ENCODE assay signal across 10 cellular contexts in the genomic region with DNA sequence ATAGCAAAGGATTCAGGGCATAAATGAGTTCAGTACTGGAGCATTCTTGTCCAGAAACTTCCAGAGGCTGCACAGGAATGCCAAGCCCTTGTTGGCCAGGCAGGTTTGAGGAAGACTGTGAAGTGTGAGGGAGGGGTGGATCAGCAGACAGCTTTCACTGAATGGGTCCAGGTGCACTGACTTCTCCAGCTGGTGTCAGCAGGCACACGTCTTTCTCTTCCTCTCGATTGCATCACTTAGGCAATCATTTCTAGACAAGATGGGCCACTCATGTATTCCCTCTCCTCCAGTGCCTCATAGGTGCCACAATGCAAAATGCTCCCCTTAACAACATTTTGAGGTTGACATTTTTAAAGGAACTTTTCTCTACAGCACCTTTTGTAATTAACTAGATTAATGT. TPM values are rescaled to one million over a fixed set of nuclear protein-coding genes. Genes with fewer than 3 reads are reported as not detected.
DNase-seq lines count a peak whose midpoint lies in the region; ATAC-seq and TF ChIP-seq lines count a peak whose summit lies in the region.
"Had no signal": no experiment of that assay in that cellular context is flagged by ENCODE, and none has a peak within 500 bp of the region (broad histone marks: within the 10 kb centered on the region; RNA-seq: fewer than 3 reads in every experiment).

No MANE protein-coding gene starts in this region.

- H3K79me2 ChIP-seq in smooth muscle cell (ENCODE audit: low read depth): no peaks in the 10 kb centered on the region

- H3F3A ChIP-seq in smooth muscle cell (ENCODE audit: low read depth): no peaks in the 10 kb centered on the region

- CTCF ChIA-PET in T-cell (lab: Charles Lee): no interaction called here

- H2AFZ ChIP-seq in smooth muscle cell (ENCODE audit: low read depth): no peak overlapping the region

- H3K36me3 ChIP-seq in SK-N-MC (ENCODE audit: insufficient read depth, low read length) (no peaks in the 10 kb centered on the region; the same call in 1 of the 2 replicates), smooth muscle cell (ENCODE audit: low read depth) (no peaks in the 10 kb centered on the region)

- H3K27ac ChIP-seq in SK-N-MC (peak overlapping the region; percentile 67; the same call in 1 of the 2 replicates), smooth muscle cell (ENCODE audit: low read depth) (no peak overlapping the region)
- H3K27ac ChIP-seq: coronary artery had no signal

- H4K20me1 ChIP-seq in smooth muscle cell (ENCODE audit: low read depth): no peaks in the 10 kb centered on the region

- no peaks in the 10 kb centered on the region for H3K9me3 Mint-ChIP-seq in T-cell

- DNase-seq in NCI-H345 (lab: John Stamatoyannopoulos, UW) (peak; percentile 25), NCI-H345 treated with DMSO at 0.1 percent for 48 hours (lab: John Stamatoyannopoulos, UW; ENCODE audit: unreplicated experiment) (no peak), SK-N-MC (ENCODE audit: low read depth, low spot score) (no peak), smooth muscle cell (lab: John Stamatoyannopoulos, UW; ENCODE audit: unreplicated experiment) (no peak), T-cell (no peak)
- no peak for DNase-seq in NK-92 treated with Interleukin-12 subunit alpha and Interleukin-12 subunit beta, amount 100 ng/mL, for 24 hours (lab: John Stamatoyannopoulos, UW)
- DNase-seq: naive B cell had no signal

- H3K4me1 ChIP-seq in smooth muscle cell (ENCODE audit: low read depth): no peaks in the 10 kb centered on the region

- peak; percentile 89 for ATAC-seq in HG03457 (IDR thresholded peaks at IDR 0.05; ENCODE audit: unreplicated experiment)
- ATAC-seq in T-cell (replicated peaks in 1 of 4): no peak
- ATAC-seq in GM19455 (IDR thresholded peaks at IDR 0.05; ENCODE audit: unreplicated experiment): no peak

- POLR2A ChIA-PET in T-cell (lab: Charles Lee): no interaction called here

- H3K27ac Mint-ChIP-seq in T-cell: no peak overlapping the region

- H3K4me2 ChIP-seq in smooth muscle cell: peak overlapping the region; percentile 13

- no peaks in the 10 kb centered on the region for H3K9me3 ChIP-seq in SK-N-MC (ENCODE audit: low read depth, low read length)
- H3K9me3 ChIP-seq in smooth muscle cell (replicated peaks; ENCODE audit: low read depth): no peaks in the 10 kb centered on the region

- H3K27me3 ChIP-seq in smooth muscle cell (ENCODE audit: low read depth): peaks cover 43% of the 10 kb centered on the region

- no peak overlapping the region for H3K4me3 Mint-ChIP-seq in T-cell
- H3K4me3 Mint-ChIP-seq: naive B cell had no signal

- TF ChIP-seq CTCF in smooth muscle cell (IDR thresholded peaks at IDR 0.05; ENCODE audit: borderline replicate concordance, insufficient read depth, poor library complexity, severe bottlenecking): no peak

- H3K4me1 Mint-ChIP-seq in T-cell: no peaks in the 10 kb centered on the region
- H3K4me1 Mint-ChIP-seq: naive B cell had no signal

- peaks cover 11% of the 10 kb centered on the region for H3K36me3 Mint-ChIP-seq in T-cell

- no peak overlapping the region for H3K9ac ChIP-seq in SK-N-MC (ENCODE audit: insufficient read length)
- H3K9ac ChIP-seq in smooth muscle cell (ENCODE audit: low read depth): no peak overlapping the region

- H3K4me3 ChIP-seq in SK-N-MC: no peak overlapping the region
- H3K4me3 ChIP-seq in smooth muscle cell: no peak overlapping the region
- H3K4me3 ChIP-seq: coronary artery had no signal

- H3K27me3 Mint-ChIP-seq in T-cell: no peaks in the 10 kb centered on the region

- WGBS in smooth muscle cell (ENCODE audit: low lambda C conversion rate): 54% methylated on average over 2 of the region's 2 CpGs

RNA-seq across cellular contexts. Expression of a gene that starts 15.6 kb away (rescaled TPM):
- not detected in 2 replicates for total RNA-seq in smooth muscle cell
- polyA plus RNA-seq in smooth muscle cell: not detected in 2 replicates
- not detected for total RNA-seq in T-cell

RNA-seq across cellular contexts. Expression of a gene that starts 56.2 kb away (rescaled TPM):
- 21.5 and 25.8 TPM in 2 replicates for total RNA-seq in smooth muscle cell
- polyA plus RNA-seq in smooth muscle cell: 12.3 and 16.2 TPM in 2 replicates
- total RNA-seq in T-cell: 10 to 100 TPM in 4 of 5 donors, 1 to 10 TPM in 1; 9.7 to 15.9 (median 13.9) TPM
